In the genomic region with DNA sequence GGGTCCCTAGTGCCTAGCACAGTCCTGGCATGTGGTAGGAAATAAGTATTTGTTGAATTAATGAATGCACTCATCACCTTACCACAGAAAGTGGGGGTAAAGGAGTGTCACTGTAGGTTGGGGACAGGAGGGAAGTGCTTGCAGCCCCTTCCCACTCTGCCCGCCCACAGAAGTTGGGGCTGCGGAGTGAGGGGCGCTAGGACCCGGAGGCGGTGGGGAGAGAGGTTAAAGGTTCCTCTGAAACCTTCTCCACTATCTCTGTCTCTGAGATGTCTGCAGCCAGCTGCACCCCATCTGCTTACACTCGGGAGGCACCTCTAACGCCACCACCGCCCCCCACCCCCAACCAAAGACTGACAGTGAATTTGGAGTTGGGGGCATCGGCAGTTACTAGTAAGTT, we compare ENCODE assay signal across 11 cellular contexts. TPM values are rescaled to one million over a fixed set of nuclear protein-coding genes. Genes with fewer than 3 reads are reported as not detected.
DNase-seq lines count a peak whose midpoint lies in the region; ATAC-seq and TF ChIP-seq lines count a peak whose summit lies in the region.
"Had no signal": no experiment of that assay in that cellular context is flagged by ENCODE, and none has a peak within 500 bp of the region (broad histone marks: within the 10 kb centered on the region; RNA-seq: fewer than 3 reads in every experiment).

No MANE protein-coding gene starts in this region.

- H3K27ac ChIP-seq in CD4-positive, alpha-beta T cell (ENCODE audit: low read depth, low read length) = no peak overlapping the region
- H3K27ac ChIP-seq in caudate nucleus (ENCODE audit: low read depth, low read length) = no peak overlapping the region
- H3K27ac ChIP-seq in left lung = no peak overlapping the region

- H3K4me1 Mint-ChIP-seq in CD4-positive, alpha-beta T cell (ENCODE audit: low read depth) = peaks cover 7% of the 10 kb centered on the region
- H3K4me1 Mint-ChIP-seq in HFFc6 (ENCODE audit: low read depth) (peaks cover 11% of the 10 kb centered on the region), naive B cell (peaks cover 32 to 58% (median 47%) of the 10 kb centered on the region in 3 donors)
- H3K4me1 Mint-ChIP-seq in activated naive CD8-positive, alpha-beta T cell treated with anti-CD3 and anti-CD28 coated beads, Interleukin-2, amount 10 ng/mL, durations not matched to agents 7 days and 5 days = peaks cover under 1% of the 10 kb centered on the region

- H3K27me3 ChIP-seq in CD4-positive, alpha-beta T cell (ENCODE audit: control insufficient read depth, insufficient read depth, low read length) = peaks cover 25% of the 10 kb centered on the region
- peaks cover 28 to 83% of the 10 kb centered on the region in 2 donors for H3K27me3 ChIP-seq in left lung

- no peaks in the 10 kb centered on the region for H3K9me3 ChIP-seq in CD4-positive, alpha-beta T cell (ENCODE audit: control insufficient read depth, low read length)
- no peaks in the 10 kb centered on the region for H3K9me3 ChIP-seq in left lung

- intact Hi-C loops in CD4-positive, alpha-beta T cell (cut with DNase I, micrococcal nuclease) = no loop called here
- intact Hi-C loops in left lung (cut with DNase I) = loop anchor here in 1 of 2 donors (10.0 kb wide), 1 partner anchor 107 kb away; a partner anchor contains a TSS

- H3K9me3 Mint-ChIP-seq in CD4-positive, alpha-beta T cell = no peaks in the 10 kb centered on the region
- H3K9me3 Mint-ChIP-seq in HFFc6 (no peaks in the 10 kb centered on the region), naive B cell (no peaks in the 10 kb centered on the region)
- no peaks in the 10 kb centered on the region for H3K9me3 Mint-ChIP-seq in activated naive CD8-positive, alpha-beta T cell treated with anti-CD3 and anti-CD28 coated beads, Interleukin-2, amount 10 ng/mL, durations not matched to agents 7 days and 5 days

- H3K27ac Mint-ChIP-seq in CD4-positive, alpha-beta T cell = no peak overlapping the region
- no peak overlapping the region for H3K27ac Mint-ChIP-seq in HFFc6
- H3K27ac Mint-ChIP-seq in activated naive CD8-positive, alpha-beta T cell treated with anti-CD3 and anti-CD28 coated beads, Interleukin-2, amount 10 ng/mL, durations not matched to agents 7 days and 5 days = no peak overlapping the region
- H3K27ac Mint-ChIP-seq in naive B cell = no peak overlapping the region

- H3K4me1 ChIP-seq in left lung = peaks cover 5 to 25% of the 10 kb centered on the region in 2 donors

- peaks cover 48% of the 10 kb centered on the region for H3K27me3 Mint-ChIP-seq in CD4-positive, alpha-beta T cell
- H3K27me3 Mint-ChIP-seq in HFFc6 (ENCODE audit: insufficient read depth) (peaks cover 11% of the 10 kb centered on the region; the same call in 1 of the 2 replicates), naive B cell (peaks cover 32 to 40% (median 32%) of the 10 kb centered on the region in 3 donors)
- H3K27me3 Mint-ChIP-seq in activated naive CD8-positive, alpha-beta T cell treated with anti-CD3 and anti-CD28 coated beads, Interleukin-2, amount 10 ng/mL, durations not matched to agents 7 days and 5 days = peaks cover 66% of the 10 kb centered on the region

- POLR2A ChIA-PET in CD4-positive, alpha-beta T cell (lab: Charles Lee) = no interaction called here
- POLR2A ChIA-PET in activated naive CD8-positive, alpha-beta T cell treated with anti-CD3 and anti-CD28 coated beads, Interleukin-2, amount 10 ng/mL, durations not matched to agents 7 days and 5 days (lab: Charles Lee) = interaction anchor here (0.5 kb wide), 1 partner anchor 117 kb away, joined by 3 read pairs; no protein-coding TSS in a partner anchor

- no peak overlapping the region for H3K4me3 ChIP-seq in left lung

- no peak for DNase-seq in CD4-positive, alpha-beta T cell
- DNase-seq in HFFc6 = no peak
- DNase-seq in activated naive CD8-positive, alpha-beta T cell treated with anti-CD3 and anti-CD28 coated beads, Interleukin-2, amount 10 ng/mL, durations not matched to agents 7 days and 5 days = no peak
- no peak for DNase-seq in naive B cell
- no peak for DNase-seq in NCI-H2196 (lab: John Stamatoyannopoulos, UW; ENCODE audit: unreplicated experiment)
- no peak for DNase-seq in caudate nucleus (lab: John Stamatoyannopoulos, UW)
- no peak for DNase-seq in left lung
- DNase-seq: hypothalamus, NCI-H1417 treated with DMSO at 0.1 percent for 48 hours had no signal

- TF ChIP-seq CTCF in CD4-positive, alpha-beta T cell (IDR thresholded peaks at IDR 0.05) = no peak
- TF ChIP-seq CTCF in HFFc6 (IDR thresholded peaks at IDR 0.05) (no peak), left lung (IDR thresholded peaks at IDR 0.05) (no peak)

- no peaks in the 10 kb centered on the region for H3K36me3 ChIP-seq in left lung

- CTCF ChIA-PET in CD4-positive, alpha-beta T cell (lab: Charles Lee) = no interaction called here

- H3K4me3 Mint-ChIP-seq in CD4-positive, alpha-beta T cell = peak overlapping the region; percentile 84
- H3K4me3 Mint-ChIP-seq in HFFc6 = peak overlapping the region; percentile 81; the same call in 1 of the 2 replicates
- peak overlapping the region; percentile 75 for H3K4me3 Mint-ChIP-seq in activated naive CD8-positive, alpha-beta T cell treated with anti-CD3 and anti-CD28 coated beads, Interleukin-2, amount 10 ng/mL, durations not matched to agents 7 days and 5 days
- peak overlapping the region; percentile 81 to 91 (median 86) for H3K4me3 Mint-ChIP-seq in naive B cell

- ATAC-seq in CD4-positive, alpha-beta T cell (ENCODE audit: poor library complexity) = no peak
- no peak for ATAC-seq in activated naive CD8-positive, alpha-beta T cell treated with anti-CD3 and anti-CD28 coated beads, Interleukin-2, amount 10 ng/mL, durations not matched to agents 7 days and 5 days (ENCODE audit: low read depth)
- ATAC-seq in naive B cell (ENCODE audit: low read depth in 2 of 2) = no peak
- ATAC-seq in left lung = no peak
- no peak for ATAC-seq in HG02610 (IDR thresholded peaks at IDR 0.05; ENCODE audit: unreplicated experiment)

- no peaks in the 10 kb centered on the region for H3K36me3 Mint-ChIP-seq in CD4-positive, alpha-beta T cell (ENCODE audit: low read depth)
- H3K36me3 Mint-ChIP-seq in HFFc6 (ENCODE audit: low read depth) = no peaks in the 10 kb centered on the region
- H3K36me3 Mint-ChIP-seq in activated naive CD8-positive, alpha-beta T cell treated with anti-CD3 and anti-CD28 coated beads, Interleukin-2, amount 10 ng/mL, durations not matched to agents 7 days and 5 days = no peaks in the 10 kb centered on the region
- no peaks in the 10 kb centered on the region for H3K36me3 Mint-ChIP-seq in naive B cell

RNA-seq across cellular contexts. Expression of a gene that starts 1.4 kb away (rescaled TPM):
- under 1 TPM; 0.33 to 0.67 TPM for total RNA-seq in CD4-positive, alpha-beta T cell
- 1 to 10 TPM; 1.9 to 3.8 (median 3.5) TPM for total RNA-seq in HFFc6 (2021; fragmentation: NEBNext Ultra II Directional; extraction: Animal tissue kit (Norgen Biotek cat#: 25700))
- under 1 TPM; 0.22 to 0.34 TPM for total RNA-seq in activated naive CD8-positive, alpha-beta T cell treated with anti-CD3 and anti-CD28 coated beads, Interleukin-2, amount 10 ng/mL, durations not matched to agents 7 days and 5 days
- polyA plus RNA-seq in naive B cell (ENCODE audit: low read depth in 6 of 6) = under 1 TPM in 5 of 6 donors, not detected in 1; 0.03 to 0.59 (median 0.20) TPM
- total RNA-seq in left lung = 1 to 10 TPM; 4.5 to 5.3 TPM
- total RNA-seq: T-helper 2 cell treated with Interferon-gamma antibody and Interleukin-4, amounts not matched to agents 100 ng/mL and 5 ng/mL, for 36 hours had no signal
